ENCODE assay signal across 8 cellular contexts in the genomic region with DNA sequence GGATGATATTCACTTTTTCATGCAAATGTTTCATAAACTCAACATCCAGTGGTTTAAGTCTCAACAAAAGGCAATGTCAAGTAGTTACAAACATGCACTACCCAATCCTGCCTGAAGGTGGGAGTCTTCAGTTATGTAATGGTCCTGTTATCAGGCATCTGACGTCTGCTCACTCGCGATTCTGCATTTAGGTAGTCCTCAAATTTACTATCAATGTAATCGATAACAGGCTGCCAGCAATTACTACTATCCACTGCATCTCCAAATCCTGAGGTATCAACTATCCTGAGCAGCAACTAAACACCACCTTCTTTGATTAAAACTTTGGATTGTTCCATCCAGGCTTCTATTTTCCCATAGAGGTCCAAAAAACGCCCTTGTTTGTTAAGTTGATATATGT. TPM values are rescaled to one million over a fixed set of nuclear protein-coding genes. Genes with fewer than 3 reads are reported as not detected.
DNase-seq lines count a peak whose midpoint lies in the region; ATAC-seq and TF ChIP-seq lines count a peak whose summit lies in the region.

No MANE protein-coding gene starts in this region.

- no TSS peak for BruUV-seq in PC-3 (replicated peaks; lab: Mats Ljungman, UMichigan)

- intact Hi-C loops in CD8-positive, alpha-beta T cell (cut with DNase I, micrococcal nuclease) = loop anchor here in 1 of 2 experiments (5.0 kb wide), 1 partner anchor 259 kb away; no protein-coding TSS in a partner anchor
- intact Hi-C loops in PC-3 (cut with micrococcal nuclease) = loop anchor here (1.0 kb wide), 1 partner anchor 20 kb away; no protein-coding TSS in a partner anchor

- ATAC-seq in CD8-positive, alpha-beta T cell = no peak
- peak; percentile 89 for ATAC-seq in PC-3
- ATAC-seq in HG03565 (IDR thresholded peaks at IDR 0.05; ENCODE audit: unreplicated experiment) = no peak

- peaks cover 9% of the 10 kb centered on the region for H3K27me3 Mint-ChIP-seq in CD8-positive, alpha-beta T cell (ENCODE audit: low read depth)
- H3K27me3 Mint-ChIP-seq in HFFc6 (ENCODE audit: insufficient read depth) = peaks cover 8% of the 10 kb centered on the region
- peaks cover 15% of the 10 kb centered on the region for H3K27me3 Mint-ChIP-seq in activated naive CD8-positive, alpha-beta T cell treated with anti-CD3 and anti-CD28 coated beads for 36 hours

- POLR2A ChIA-PET in CD8-positive, alpha-beta T cell (lab: Charles Lee) = no interaction called here
- POLR2A ChIA-PET in PC-3 (lab: Charles Lee; ENCODE audit: unreplicated experiment) = no interaction called here

- H3K4me1 ChIP-seq in CD8-positive, alpha-beta T cell (ENCODE audit: insufficient read depth, low read length) = no peaks in the 10 kb centered on the region
- peaks cover 8% of the 10 kb centered on the region; the same call in 1 of the 2 replicates for H3K4me1 ChIP-seq in PC-3 (ENCODE audit: insufficient read depth, low read length)

- H3K36me3 Mint-ChIP-seq in CD8-positive, alpha-beta T cell = no peaks in the 10 kb centered on the region
- H3K36me3 Mint-ChIP-seq in HFFc6 (ENCODE audit: low read depth) = no peaks in the 10 kb centered on the region
- H3K36me3 Mint-ChIP-seq in activated naive CD8-positive, alpha-beta T cell treated with anti-CD3 and anti-CD28 coated beads for 36 hours = no peaks in the 10 kb centered on the region

- H3K9me3 ChIP-seq in CD8-positive, alpha-beta T cell (ENCODE audit: low read length) = no peaks in the 10 kb centered on the region
- no peaks in the 10 kb centered on the region for H3K9me3 ChIP-seq in PC-3 (ENCODE audit: low read length)

- TF ChIP-seq CTCF in CD8-positive, alpha-beta T cell (IDR thresholded peaks at IDR 0.05) = peak; percentile 73
- TF ChIP-seq CTCF in HFFc6 (IDR thresholded peaks at IDR 0.05) (peak; percentile 87), PC-3 (conservative IDR thresholded peaks at IDR 0.05; ENCODE audit: low read depth, low read length) (peak; percentile 85), GM20000 (IDR thresholded peaks at IDR 0.05; ENCODE audit: extremely low read depth, missing control alignments) (no peak)

- H3K4me2 ChIP-seq in PC-3 (ENCODE audit: low read length) = peak overlapping the region; percentile 41; the same call in 1 of the 2 replicates

- no peaks in the 10 kb centered on the region for H3K9me2 ChIP-seq in PC-3 (replicated peaks; ENCODE audit: low read length)

- H3K4me3 Mint-ChIP-seq in CD8-positive, alpha-beta T cell = no peak overlapping the region
- no peak overlapping the region for H3K4me3 Mint-ChIP-seq in HFFc6
- H3K4me3 Mint-ChIP-seq in activated naive CD8-positive, alpha-beta T cell treated with anti-CD3 and anti-CD28 coated beads for 36 hours = no peak overlapping the region

- CTCF ChIA-PET in CD8-positive, alpha-beta T cell (lab: Charles Lee) = interaction anchor here (1.1 to 1.3 kb wide), 4 partner anchors 9 to 257 kb away, joined by 3 to 4 read pairs (median 4); no protein-coding TSS in a partner anchor
- CTCF ChIA-PET in PC-3 (lab: Charles Lee) = no interaction called here

- DNase-seq in CD8-positive, alpha-beta T cell = peak; percentile 3 to 54 (median 21)
- DNase-seq in HFFc6 (peak; percentile 58), PC-3 (peak; percentile 87), iPS DF 19.7 (ENCODE audit: low read depth, low spot score) (peak; percentile 75), GM20000 (ENCODE audit: low spot score) (no peak)
- DNase-seq in activated naive CD8-positive, alpha-beta T cell treated with anti-CD3 and anti-CD28 coated beads for 36 hours = peak; percentile 22
- peak; percentile 8 to 31 for DNase-seq in stimulated activated CD4-positive, alpha-beta T cell treated with anti-CD3 and anti-CD28 coated beads, Interleukin-12 subunit alpha, Interleukin-12 subunit beta, amount 100 ng/mL, for 24 hours (ENCODE audit: low read depth in 2 of 2)

- H3K79me2 ChIP-seq in PC-3 (ENCODE audit: low read length) = no peaks in the 10 kb centered on the region

- no peaks in the 10 kb centered on the region for H3K9me3 Mint-ChIP-seq in CD8-positive, alpha-beta T cell
- H3K9me3 Mint-ChIP-seq in HFFc6 = peaks cover 2% of the 10 kb centered on the region; the same call in 1 of the 2 replicates
- H3K9me3 Mint-ChIP-seq in activated naive CD8-positive, alpha-beta T cell treated with anti-CD3 and anti-CD28 coated beads for 36 hours = no peaks in the 10 kb centered on the region

- no peak overlapping the region for H3K9ac ChIP-seq in PC-3 (ENCODE audit: low read length)

- H3K27me3 ChIP-seq in CD8-positive, alpha-beta T cell (ENCODE audit: insufficient read depth, low read length) = no peaks in the 10 kb centered on the region
- H3K27me3 ChIP-seq in PC-3 (ENCODE audit: low read length) = 0 out of 2 replicates have a peak, but pooled peaks cover under 1% of the 10 kb centered on the region

- peaks cover 3% of the 10 kb centered on the region for H3K4me1 Mint-ChIP-seq in CD8-positive, alpha-beta T cell (ENCODE audit: low read depth)
- H3K4me1 Mint-ChIP-seq in HFFc6 (ENCODE audit: low read depth) = peaks cover 10% of the 10 kb centered on the region
- H3K4me1 Mint-ChIP-seq in activated naive CD8-positive, alpha-beta T cell treated with anti-CD3 and anti-CD28 coated beads for 36 hours = peaks cover 3% of the 10 kb centered on the region

- H3K4me3 ChIP-seq in CD8-positive, alpha-beta T cell (ENCODE audit: low read depth, low read length) = no peak overlapping the region
- no peak overlapping the region for H3K4me3 ChIP-seq in PC-3 (ENCODE audit: low read length)

- H4K20me1 ChIP-seq in PC-3 (ENCODE audit: low read length) = no peaks in the 10 kb centered on the region

- H3F3A ChIP-seq in PC-3 (ENCODE audit: low read length, unreplicated experiment) = no peaks in the 10 kb centered on the region

- no peak overlapping the region for H3K27ac Mint-ChIP-seq in CD8-positive, alpha-beta T cell
- no peak overlapping the region for H3K27ac Mint-ChIP-seq in HFFc6
- no peak overlapping the region for H3K27ac Mint-ChIP-seq in activated naive CD8-positive, alpha-beta T cell treated with anti-CD3 and anti-CD28 coated beads for 36 hours

- H2AFZ ChIP-seq in PC-3 (ENCODE audit: low read length) = 0 out of 2 replicates have a peak overlapping the region, but pooled peaks have one; percentile 41

- no peak overlapping the region for H3K27ac ChIP-seq in CD8-positive, alpha-beta T cell (ENCODE audit: low read depth, low read length)
- no peak overlapping the region for H3K27ac ChIP-seq in PC-3 (ENCODE audit: low read length)

- H3K36me3 ChIP-seq in CD8-positive, alpha-beta T cell (ENCODE audit: insufficient read depth, low read length) = no peaks in the 10 kb centered on the region
- no peaks in the 10 kb centered on the region for H3K36me3 ChIP-seq in PC-3 (ENCODE audit: low read depth, low read length)

RNA-seq across cellular contexts. Expression of gene NLRP12, which starts 51.2 kb away (rescaled TPM):
- not detected for total RNA-seq in CD8-positive, alpha-beta T cell
- total RNA-seq in HFFc6 (2021; fragmentation: NEBNext Ultra II Directional; extraction: Animal tissue kit (Norgen Biotek cat#: 25700)) = not detected
- 0.12 TPM in 1 of 2 replicates, not detected in the other for total RNA-seq in PC-3 (2014; rRNA removed)
- under 1 TPM; 0.06 TPM for total RNA-seq in activated naive CD8-positive, alpha-beta T cell treated with anti-CD3 and anti-CD28 coated beads for 36 hours
